ENCODE assay signal across 28 cellular contexts in the genomic region with DNA sequence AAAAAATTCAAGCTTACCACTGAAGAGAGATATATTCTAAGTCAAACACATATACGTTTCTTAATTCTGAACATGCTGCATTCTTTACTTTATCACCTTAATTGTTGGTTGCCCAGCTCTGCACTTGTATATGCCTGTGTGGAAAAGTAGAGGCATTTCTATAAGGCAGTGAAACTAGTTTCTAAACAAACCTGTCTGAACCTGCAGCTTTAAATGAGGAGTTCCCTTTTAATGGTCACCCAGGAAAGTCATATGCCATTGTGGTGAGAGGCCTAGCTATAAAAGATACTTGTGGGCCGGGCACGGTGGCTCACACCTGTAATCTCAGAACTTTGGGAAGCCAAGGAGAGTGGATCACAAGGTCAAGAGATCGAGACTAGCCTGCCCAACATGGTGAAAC.
"Had no signal": no experiment of that assay in that cellular context is flagged by ENCODE, and none has a peak within 500 bp of the region (broad histone marks: within the 10 kb centered on the region; RNA-seq: fewer than 3 reads in every experiment).

No MANE protein-coding gene starts in this region.

- H3K27me3 ChIP-seq: colonic mucosa, esophagus squamous epithelium, neural progenitor cell, right atrium auricular region, suprapubic skin, transverse colon, upper lobe of right lung, uterus had no signal

- DNase-seq: colonic mucosa; effector CD8-positive, alpha-beta T cell; endodermal cell; erythroblast; esophagus squamous epithelium; hypothalamus; immature natural killer cell; islet precursor cell; mesendoderm; midbrain; naive thymus-derived CD4-positive, alpha-beta T cell; stimulated activated CD4-positive, alpha-beta T cell treated with anti-CD3 and anti-CD28 coated beads, Interleukin-12 subunit alpha, Interleukin-12 subunit beta, amount 100 ng/mL, for 4 hours; stimulated activated CD4-positive, alpha-beta T cell treated with anti-CD3 and anti-CD28 coated beads, Interleukin-1b, Interleukin-23, amount 100 ng/mL, for 48 hours; stimulated activated CD4-positive, alpha-beta T cell treated with anti-CD3 and anti-CD28 coated beads, Interleukin-4, amount 100 ng/mL, for 1 hour; stimulated activated CD8-positive, alpha-beta memory T cell treated with anti-CD3 and anti-CD28 coated beads, Interleukin-4, amount 100 ng/mL, for 48 hours; stimulated activated naive CD4-positive, alpha-beta T cell; stimulated activated naive CD8-positive, alpha-beta T cell treated with anti-CD3 and anti-CD28 coated beads, Interleukin-15, amount 100 ng/mL, for 72 hours; transverse colon; upper lobe of right lung; uterus had no signal

- H3K9ac ChIP-seq: neural progenitor cell had no signal

- H3K4me3 ChIP-seq: colonic mucosa, esophagus squamous epithelium, lung, neural progenitor cell, prostate gland, right atrium auricular region, smooth muscle cell, suprapubic skin, transverse colon, upper lobe of right lung, uterus had no signal

- H3K9me3 ChIP-seq: colonic mucosa, esophagus squamous epithelium, prostate gland, right atrium auricular region, suprapubic skin, transverse colon, upper lobe of right lung, uterus had no signal

- H3K27ac ChIP-seq: colonic mucosa, esophagus squamous epithelium, neural progenitor cell, prostate gland, right atrium auricular region, suprapubic skin, transverse colon, upper lobe of right lung had no signal

- ATAC-seq: left lobe of liver; naive thymus-derived CD4-positive, alpha-beta T cell; sciatic nerve; stimulated activated naive CD8-positive, alpha-beta T cell treated with anti-CD3 and anti-CD28 coated beads, Interleukin-15, amount 100 ng/mL, for 72 hours; upper lobe of right lung had no signal

- H3K36me3 ChIP-seq: colonic mucosa, esophagus squamous epithelium, neural progenitor cell, prostate gland, right atrium auricular region, suprapubic skin, transverse colon, upper lobe of right lung, uterus had no signal

- H3K4me1 ChIP-seq: colonic mucosa, esophagus squamous epithelium, neural progenitor cell, prostate gland, right atrium auricular region, suprapubic skin, transverse colon, upper lobe of right lung, uterus had no signal

- H2AFZ ChIP-seq: neural progenitor cell had no signal

- H3K4me2 ChIP-seq: neural progenitor cell, smooth muscle cell had no signal
